In genomic region chr7:159013825-159014289, GRCh38 we compare ENCODE assay signal across 25 cellular contexts.
DNase-seq lines count a peak whose midpoint lies in the region; ATAC-seq, FAIRE-seq and TF ChIP-seq lines count a peak whose summit lies in the region.
"Had no signal": no experiment of that assay in that cellular context is flagged by ENCODE, and none has a peak within 500 bp of the region (broad histone marks: within the 10 kb centered on the region; RNA-seq: fewer than 3 reads in every experiment).

No MANE protein-coding gene starts in this region.

- no peaks in the 10 kb centered on the region for H3K79me2 ChIP-seq in DND-41 (ENCODE audit: insufficient read depth, low read length)

- H3K4me1 ChIP-seq in A549 (peaks cover 57% of the 10 kb centered on the region), DND-41 (ENCODE audit: insufficient read depth, low read length) (peaks cover 23% of the 10 kb centered on the region), esophagus squamous epithelium (peaks cover 0 to 37% (median 16%) of the 10 kb centered on the region in 3 donors), prostate gland (replicated peaks) (peaks cover 11% of the 10 kb centered on the region)
- H3K4me1 ChIP-seq: HAP-1 had no signal

- DNase-seq in A549 (ENCODE audit: low read depth in 1 of 2, low spot score in 1 of 2) (no peak), DND-41 (no peak), esophagus squamous epithelium (lab: John Stamatoyannopoulos, UW) (no peak), prostate gland (ENCODE audit: low spot score) (no peak), DMS 273 treated with DMSO at 0.1 percent for 48 hours (lab: John Stamatoyannopoulos, UW) (no peak), NCI-H526 (lab: John Stamatoyannopoulos, UW) (no peak)
- no peak for DNase-seq in activated T-cell treated with anti-CD3 and anti-CD28 coated beads, Interleukin-2, amount 50 U/mL, for 1 hour
- DNase-seq: ACHN; activated CD8-positive, alpha-beta T cell treated with anti-CD3 and anti-CD28 coated beads, Interleukin-2, amount 10 ng/mL, durations not matched to agents 7 days and 5 days; activated naive CD4-positive, alpha-beta T cell treated with anti-CD3 and anti-CD28 coated beads, Interleukin-2, amount 10 ng/mL, durations not matched to agents 7 days and 5 days; amniotic stem cell; brain microvascular endothelial cell; effector CD4-positive, alpha-beta T cell; naive B cell; NCI-H1436; NCI-H2081 treated with DMSO at 0.1 percent for 48 hours; NCI-H2227 treated with DMSO at 0.1 percent for 48 hours; stimulated activated naive B cell treated with anti-CD40 and anti-IgM and Interleukin-4, amounts not matched to agents 10 μg/mL and 1 μg/mL and 100 μg/mL, for 72 hours had no signal

- no peaks in the 10 kb centered on the region for H4K20me1 ChIP-seq in DND-41 (ENCODE audit: insufficient read depth, low read length)

- no peak for TF ChIP-seq CTCF in A549 (IDR thresholded peaks at IDR 0.05)
- TF ChIP-seq CTCF in DND-41 (IDR thresholded peaks at IDR 0.05; ENCODE audit: borderline replicate concordance, extremely low read depth, low read length, poor library complexity, severe bottlenecking): no peak
- TF ChIP-seq CTCF in esophagus squamous epithelium (IDR thresholded peaks at IDR 0.05): no peak
- no peak for TF ChIP-seq CTCF in prostate gland (IDR thresholded peaks at IDR 0.05)

- H3K36me3 ChIP-seq in DND-41 (ENCODE audit: insufficient read depth, low read length) (no peaks in the 10 kb centered on the region), esophagus squamous epithelium (no peaks in the 10 kb centered on the region), prostate gland (no peaks in the 10 kb centered on the region)
- H3K36me3 ChIP-seq: brain microvascular endothelial cell, HAP-1 had no signal

- ATAC-seq in A549: no peak
- ATAC-seq in DND-41 (ENCODE audit: insufficient read depth, low read depth): no peak
- ATAC-seq in GM21576 (IDR thresholded peaks at IDR 0.05; ENCODE audit: unreplicated experiment): no peak
- ATAC-seq: activated CD8-positive, alpha-beta T cell treated with anti-CD3 and anti-CD28 coated beads, Interleukin-2, amount 10 ng/mL, durations not matched to agents 7 days and 5 days; activated T-helper 17 cell treated with anti-CD3 and anti-CD28 coated beads, Interleukin-2, amount 50 U/mL, for 72 hours; stimulated activated naive B cell treated with anti-CD40 and anti-IgM and Interleukin-4, amounts not matched to agents 10 μg/mL and 1 μg/mL and 100 μg/mL, for 72 hours had no signal

- TF ChIP-seq POLR2A in A549 (IDR thresholded peaks at IDR 0.05; ENCODE audit: low read length) (no peak), esophagus squamous epithelium (IDR thresholded peaks at IDR 0.05) (no peak), prostate gland (IDR thresholded peaks at IDR 0.05) (no peak)

- 96% methylated on average over 7 of the region's 9 CpGs for WGBS in A549 (ENCODE audit: missing lambda C conversion rate)
- WGBS in esophagus squamous epithelium, 2 donors: 73 to 96% methylated on average over 4 of the region's 9 CpGs
- WGBS in prostate gland: 91% methylated on average over 9 of the region's 9 CpGs

- no peak for TF ChIP-seq EP300 in A549 (IDR thresholded peaks at IDR 0.05)

- TF ChIP-seq RAD21 in A549 (conservative IDR thresholded peaks at IDR 0.05 in 1 of 2, IDR thresholded peaks at IDR 0.05 in 1 of 2): no peak

- intact Hi-C loops in esophagus squamous epithelium (cut with DNase I) (no loop called here), prostate gland (cut with DNase I) (no loop called here)

- H3K4me2 ChIP-seq in A549: no peak overlapping the region; the same call in 1 of the 3 replicates
- H3K4me2 ChIP-seq in DND-41 (ENCODE audit: insufficient read depth, low read length): no peak overlapping the region

- H3K9me3 ChIP-seq in A549 (no peaks in the 10 kb centered on the region), DND-41 (ENCODE audit: insufficient read depth, low read length, severe bottlenecking) (no peaks in the 10 kb centered on the region), esophagus squamous epithelium (no peaks in the 10 kb centered on the region), prostate gland (no peaks in the 10 kb centered on the region)
- H3K9me3 ChIP-seq: HAP-1 had no signal

- no peak overlapping the region for H3K9ac ChIP-seq in DND-41 (ENCODE audit: low read depth, low read length)

- POLR2A ChIA-PET in A549 (lab: Yijun Ruan, JAX): no interaction called here

- H3K27me3 ChIP-seq in DND-41 (ENCODE audit: insufficient read depth, low read length, poor library complexity) (no peaks in the 10 kb centered on the region), esophagus squamous epithelium (no peaks in the 10 kb centered on the region), prostate gland (replicated peaks; ENCODE audit: insufficient read depth) (no peaks in the 10 kb centered on the region)
- H3K27me3 ChIP-seq: brain microvascular endothelial cell had no signal

- peak overlapping the region; percentile 94 to 97 for H3K27ac ChIP-seq in A549
- 0 out of 2 replicates have a peak overlapping the region, but pooled peaks have one; percentile 24 for H3K27ac ChIP-seq in DND-41 (ENCODE audit: low read length)
- peak overlapping the region in 3 of 4 donors; percentile 69 to 85 (median 70) for H3K27ac ChIP-seq in esophagus squamous epithelium
- H3K27ac ChIP-seq in prostate gland: peak overlapping the region; percentile 79 to 82
- H3K27ac ChIP-seq: brain microvascular endothelial cell, HL-60, skin epidermis had no signal

- no peak for FAIRE-seq in A549 (lab: Jason Lieb, UNC)
- FAIRE-seq: islet of Langerhans, RCC 7860 had no signal

- H2AFZ ChIP-seq in DND-41 (ENCODE audit: low read depth, low read length): no peak overlapping the region

- CTCF ChIA-PET in A549 (lab: Yijun Ruan, JAX): interaction anchor here (1.4 kb wide), 1 partner anchor 14 kb away, joined by 3 read pairs; no protein-coding TSS in a partner anchor

- H3K4me3 ChIP-seq in A549 (no peak overlapping the region), DND-41 (ENCODE audit: low read depth in 1 of 2, low read length in 2 of 2) (no peak overlapping the region), esophagus squamous epithelium (no peak overlapping the region), prostate gland (no peak overlapping the region)
- H3K4me3 ChIP-seq: HAP-1, skin epidermis had no signal

TF ChIP-seq in A549, 52 proteins besides CTCF, POLR2A, EP300 and RAD21:
- TF ChIP-seq TP53 (CRISPR knock-in tag; IDR thresholded peaks at IDR 0.05) (no peak), HOXB5 (CRISPR knock-in tag; IDR thresholded peaks at IDR 0.05) (no peak)

Comparison
In these comparisons a context has a peak if more than half of its experiments do, and no peak if none do; other contexts are left out.
1. H3K27ac ChIP-seq: peak in every context shown above with its lines; median percentile 96 in A549; 80 in prostate gland; 70 in esophagus squamous epithelium; 24 in DND-41.